10 cellular contexts compared by ENCODE assay signal in the genomic region with DNA sequence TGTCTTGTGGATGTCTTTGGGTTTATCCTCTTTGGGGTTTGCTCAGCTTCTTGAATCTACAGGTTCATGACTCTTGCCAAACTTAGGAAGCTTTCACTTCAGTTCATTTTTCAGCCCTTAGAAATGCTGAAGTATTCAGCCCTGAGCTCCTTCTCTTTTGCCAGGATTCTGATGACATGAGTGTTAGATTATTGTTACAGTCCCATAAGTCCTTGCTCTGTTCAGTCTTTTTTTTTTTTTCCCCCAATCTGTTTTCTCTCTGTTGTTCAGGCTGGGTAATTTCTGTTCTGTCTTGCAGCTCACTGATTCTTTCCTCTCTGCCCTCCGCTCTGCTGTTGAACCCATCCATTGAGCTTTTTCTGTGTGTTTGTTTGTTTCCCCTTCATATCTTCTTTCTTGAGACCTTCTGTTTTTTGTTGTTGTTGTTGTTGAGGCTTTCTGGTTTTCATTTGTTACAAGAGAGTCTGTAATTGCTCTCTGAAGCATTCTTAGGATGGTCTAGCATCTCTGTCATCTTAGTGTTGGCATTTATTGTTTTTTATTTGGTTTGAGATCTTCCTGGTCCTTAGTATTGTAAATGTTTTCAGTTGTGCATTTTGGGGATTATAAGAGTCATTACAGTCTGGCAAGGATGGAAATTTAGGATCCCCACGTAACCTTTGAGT. TPM values are rescaled to one million over a fixed set of nuclear protein-coding genes. Genes with fewer than 3 reads are reported as not detected.
A peak's percentile ranks its signal among the peaks of the same experiment; 100 is the strongest.
DNase-seq lines count a peak whose midpoint lies in the region; ATAC-seq and TF ChIP-seq lines count a peak whose summit lies in the region.
"Had no signal": no experiment of that assay in that cellular context is flagged by ENCODE, and none has a peak within 500 bp of the region (broad histone marks: within the 10 kb centered on the region; RNA-seq: fewer than 3 reads in every experiment).

No MANE protein-coding gene starts in this region.

- DNase-seq in GM04503 (ENCODE audit: low read depth) (peak; percentile 83), left cardiac atrium (no peak), GM13977 (ENCODE audit: low spot score) (no peak), germinal center (ENCODE audit: low spot score) (no peak)
- DNase-seq in activated naive CD8-positive, alpha-beta T cell treated with anti-CD3 and anti-CD28 coated beads, Interleukin-2, amount 50 U/mL, for 24 hours = no peak
- no peak for DNase-seq in activated CD8-positive, alpha-beta T cell treated with anti-CD3 and anti-CD28 coated beads, Interleukin-2, amount 10 ng/mL, durations not matched to agents 7 days and 5 days
- DNase-seq: NCI-H510A treated with DMSO at 0.1 percent for 48 hours had no signal

- no peaks in the 10 kb centered on the region for H3K27me3 Mint-ChIP-seq in activated naive CD8-positive, alpha-beta T cell treated with anti-CD3 and anti-CD28 coated beads, Interleukin-2, amount 50 U/mL, for 24 hours
- no peaks in the 10 kb centered on the region for H3K27me3 Mint-ChIP-seq in stimulated activated memory B cell treated with anti-CD40 and anti-IgM and Interleukin-4, amounts not matched to agents 10 μg/mL and 1 μg/mL and 100 μg/mL, for 72 hours
- no peaks in the 10 kb centered on the region for H3K27me3 Mint-ChIP-seq in activated CD8-positive, alpha-beta T cell treated with anti-CD3 and anti-CD28 coated beads, Interleukin-2, amount 10 ng/mL, durations not matched to agents 7 days and 5 days (ENCODE audit: low read depth)

- ATAC-seq in activated naive CD8-positive, alpha-beta T cell treated with anti-CD3 and anti-CD28 coated beads, Interleukin-2, amount 50 U/mL, for 24 hours = no peak
- ATAC-seq in left cardiac atrium (peak; percentile 58 to 64), esophagus mucosa (no peak)
- ATAC-seq in stimulated activated memory B cell treated with anti-CD40 and anti-IgM and Interleukin-4, amounts not matched to agents 10 μg/mL and 1 μg/mL and 100 μg/mL, for 72 hours = no peak
- no peak for ATAC-seq in activated CD8-positive, alpha-beta T cell treated with anti-CD3 and anti-CD28 coated beads, Interleukin-2, amount 10 ng/mL, durations not matched to agents 7 days and 5 days

- POLR2A ChIA-PET in activated CD8-positive, alpha-beta T cell treated with anti-CD3 and anti-CD28 coated beads, Interleukin-2, amount 10 ng/mL, durations not matched to agents 7 days and 5 days (lab: Charles Lee) = no interaction called here

- peaks cover 36% of the 10 kb centered on the region for H3K4me1 Mint-ChIP-seq in activated naive CD8-positive, alpha-beta T cell treated with anti-CD3 and anti-CD28 coated beads, Interleukin-2, amount 50 U/mL, for 24 hours
- H3K4me1 Mint-ChIP-seq in stimulated activated memory B cell treated with anti-CD40 and anti-IgM and Interleukin-4, amounts not matched to agents 10 μg/mL and 1 μg/mL and 100 μg/mL, for 72 hours = peaks cover 46% of the 10 kb centered on the region
- H3K4me1 Mint-ChIP-seq in activated CD8-positive, alpha-beta T cell treated with anti-CD3 and anti-CD28 coated beads, Interleukin-2, amount 10 ng/mL, durations not matched to agents 7 days and 5 days (ENCODE audit: low read depth) = peaks cover 19% of the 10 kb centered on the region

- in situ Hi-C loops in GM13977 (cut with MboI; ENCODE audit: low pct_unique_long_range_greater_than_20kb, low sequenced_read_pairs, unreplicated experiment) = no loop called here

- peak overlapping the region; percentile 40 for H3K27ac Mint-ChIP-seq in activated naive CD8-positive, alpha-beta T cell treated with anti-CD3 and anti-CD28 coated beads, Interleukin-2, amount 50 U/mL, for 24 hours
- peak overlapping the region; percentile 65 for H3K27ac Mint-ChIP-seq in stimulated activated memory B cell treated with anti-CD40 and anti-IgM and Interleukin-4, amounts not matched to agents 10 μg/mL and 1 μg/mL and 100 μg/mL, for 72 hours
- no peak overlapping the region for H3K27ac Mint-ChIP-seq in activated CD8-positive, alpha-beta T cell treated with anti-CD3 and anti-CD28 coated beads, Interleukin-2, amount 10 ng/mL, durations not matched to agents 7 days and 5 days

- H3K9me3 Mint-ChIP-seq in activated naive CD8-positive, alpha-beta T cell treated with anti-CD3 and anti-CD28 coated beads, Interleukin-2, amount 50 U/mL, for 24 hours = peaks cover 6% of the 10 kb centered on the region
- H3K9me3 Mint-ChIP-seq in stimulated activated memory B cell treated with anti-CD40 and anti-IgM and Interleukin-4, amounts not matched to agents 10 μg/mL and 1 μg/mL and 100 μg/mL, for 72 hours = no peaks in the 10 kb centered on the region
- H3K9me3 Mint-ChIP-seq in activated CD8-positive, alpha-beta T cell treated with anti-CD3 and anti-CD28 coated beads, Interleukin-2, amount 10 ng/mL, durations not matched to agents 7 days and 5 days (ENCODE audit: insufficient read depth) = no peaks in the 10 kb centered on the region

- peaks cover 8% of the 10 kb centered on the region for H3K36me3 Mint-ChIP-seq in activated naive CD8-positive, alpha-beta T cell treated with anti-CD3 and anti-CD28 coated beads, Interleukin-2, amount 50 U/mL, for 24 hours (ENCODE audit: low read depth)
- peaks cover 19% of the 10 kb centered on the region for H3K36me3 Mint-ChIP-seq in stimulated activated memory B cell treated with anti-CD40 and anti-IgM and Interleukin-4, amounts not matched to agents 10 μg/mL and 1 μg/mL and 100 μg/mL, for 72 hours
- H3K36me3 Mint-ChIP-seq in activated CD8-positive, alpha-beta T cell treated with anti-CD3 and anti-CD28 coated beads, Interleukin-2, amount 10 ng/mL, durations not matched to agents 7 days and 5 days (ENCODE audit: low read depth) = peaks cover 20% of the 10 kb centered on the region

- intact Hi-C loops in left cardiac atrium (cut with DNase I) = no loop called here

- H3K4me3 Mint-ChIP-seq in activated naive CD8-positive, alpha-beta T cell treated with anti-CD3 and anti-CD28 coated beads, Interleukin-2, amount 50 U/mL, for 24 hours = no peak overlapping the region
- H3K4me3 Mint-ChIP-seq in stimulated activated memory B cell treated with anti-CD40 and anti-IgM and Interleukin-4, amounts not matched to agents 10 μg/mL and 1 μg/mL and 100 μg/mL, for 72 hours = peak overlapping the region; percentile 29
- no peak overlapping the region for H3K4me3 Mint-ChIP-seq in activated CD8-positive, alpha-beta T cell treated with anti-CD3 and anti-CD28 coated beads, Interleukin-2, amount 10 ng/mL, durations not matched to agents 7 days and 5 days
- H3K4me3 Mint-ChIP-seq: neural crest cell had no signal

- CTCF ChIA-PET in activated CD8-positive, alpha-beta T cell treated with anti-CD3 and anti-CD28 coated beads, Interleukin-2, amount 10 ng/mL, durations not matched to agents 7 days and 5 days (lab: Charles Lee) = interaction anchor here (1.2 kb wide), 1 partner anchor 21 kb away, joined by 3 read pairs; no protein-coding TSS in a partner anchor

- no peak for TF ChIP-seq CTCF in GM13977 (IDR thresholded peaks at IDR 0.05; ENCODE audit: extremely low read depth, insufficient read depth, missing control alignments)

RNA-seq across cellular contexts. Expression of gene LRCH3, which starts 18.4 kb away (rescaled TPM):
- total RNA-seq in left cardiac atrium = 10 to 100 TPM; 21.3 to 35.3 TPM
- 10 to 100 TPM; 50.7 to 60.4 TPM for total RNA-seq in activated CD8-positive, alpha-beta T cell treated with anti-CD3 and anti-CD28 coated beads, Interleukin-2, amount 10 ng/mL, durations not matched to agents 7 days and 5 days
- 20.8 TPM for total RNA-seq in esophagus mucosa

RNA-seq across cellular contexts. Expression of gene FYTTD1, which starts 59.8 kb away (rescaled TPM):
- 10 to 100 TPM; 51.5 to 74.9 TPM for total RNA-seq in left cardiac atrium
- 10 to 100 TPM; 38.4 to 41.8 TPM for total RNA-seq in activated CD8-positive, alpha-beta T cell treated with anti-CD3 and anti-CD28 coated beads, Interleukin-2, amount 10 ng/mL, durations not matched to agents 7 days and 5 days
- total RNA-seq in esophagus mucosa = 41.4 TPM

Comparison
In these comparisons a context has a peak if more than half of its experiments do, and no peak if none do; other contexts are left out.
1. ATAC-seq: peak in left cardiac atrium (2 of 2); none in activated naive CD8-positive, alpha-beta T cell treated with anti-CD3 and anti-CD28 coated beads, Interleukin-2, amount 50 U/mL, for 24 hours (single experiment), stimulated activated memory B cell treated with anti-CD40 and anti-IgM and Interleukin-4, amounts not matched to agents 10 μg/mL and 1 μg/mL and 100 μg/mL, for 72 hours (single experiment), activated CD8-positive, alpha-beta T cell treated with anti-CD3 and anti-CD28 coated beads, Interleukin-2, amount 10 ng/mL, durations not matched to agents 7 days and 5 days (single experiment) and esophagus mucosa (single experiment).